1 cellular context compared by ENCODE assay signal in genomic region chr6:148263961-148264360, GRCh38.
TF ChIP-seq lines count a peak whose summit lies in the region.

No MANE protein-coding gene starts in this region.

TF ChIP-seq in HepG2, 621 proteins besides CTCF, POLR2A, EP300 and RAD21 (continued from another document):
- TF ChIP-seq BCL3 (CRISPR knock-in tag; IDR thresholded peaks at IDR 0.05) (no peak), ZSCAN22 (CRISPR knock-in tag; IDR thresholded peaks at IDR 0.05) (no peak), BCLAF1 (IDR thresholded peaks at IDR 0.05) (no peak), GPBP1L1 (CRISPR knock-in tag; IDR thresholded peaks at IDR 0.05) (no peak), HNF1A (IDR thresholded peaks at IDR 0.05; ENCODE audit: low read depth) (no peak), HNF1A (CRISPR knock-in tag; IDR thresholded peaks at IDR 0.05; ENCODE audit: borderline replicate concordance) (no peak), IRF2 (CRISPR knock-in tag; IDR thresholded peaks at IDR 0.05) (no peak), DNMT1 (CRISPR knock-in tag; IDR thresholded peaks at IDR 0.05) (no peak), TMF1 (CRISPR knock-in tag; IDR thresholded peaks at IDR 0.05; ENCODE audit: low read depth) (no peak), DBP (CRISPR knock-in tag; IDR thresholded peaks at IDR 0.05; ENCODE audit: not compliant biosample characterization) (no peak), FOSL1 (CRISPR knock-in tag; IDR thresholded peaks at IDR 0.05; ENCODE audit: borderline replicate concordance) (no peak), MLXIP (CRISPR knock-in tag; IDR thresholded peaks at IDR 0.05; ENCODE audit: borderline replicate concordance) (no peak), ZNF747 (CRISPR knock-in tag; IDR thresholded peaks at IDR 0.05; ENCODE audit: borderline replicate concordance) (no peak)
